In genomic region chr19:16113727-16114126, GRCh38 we compare ENCODE assay signal across 10 cellular contexts. TPM values are rescaled to one million over a fixed set of nuclear protein-coding genes. Genes with fewer than 3 reads are reported as not detected.
DNase-seq lines count a peak whose midpoint lies in the region; ATAC-seq and TF ChIP-seq lines count a peak whose summit lies in the region.
"Had no signal": no experiment of that assay in that cellular context is flagged by ENCODE, and none has a peak within 500 bp of the region (broad histone marks: within the 10 kb centered on the region; RNA-seq: fewer than 3 reads in every experiment).

No MANE protein-coding gene starts in this region.

- H3K36me3 ChIP-seq in MM.1S (replicated peaks; ENCODE audit: insufficient read depth, low read length), result no peaks in the 10 kb centered on the region; the same call in 1 of the 2 replicates
- H3K36me3 ChIP-seq in neural progenitor cell, result no peaks in the 10 kb centered on the region

- H3K4me2 ChIP-seq in MM.1S (ENCODE audit: low read depth, low read length), result peak overlapping the region; percentile 22; the same call in 1 of the 2 replicates
- no peak overlapping the region for H3K4me2 ChIP-seq in neural progenitor cell

- no peaks in the 10 kb centered on the region for H3K9me3 Mint-ChIP-seq in activated CD4-positive, alpha-beta T cell treated with anti-CD3 and anti-CD28 coated beads for 36 hours (ENCODE audit: low read depth)
- H3K9me3 Mint-ChIP-seq in activated T-helper 1 cell treated with anti-CD3 and anti-CD28 coated beads, Interleukin-12 subunit alpha, Interleukin-12 subunit beta, Interleukin-2, Interleukin-4 antibody, amounts not matched to agents 30 ng/mL and 10 ng/mL and 1 ng/mL, durations not matched to agents 14 hours and 24 hours and 36 hours, result no peaks in the 10 kb centered on the region
- H3K9me3 Mint-ChIP-seq in neural progenitor cell, result no peaks in the 10 kb centered on the region

- intact Hi-C loops in activated CD4-positive, alpha-beta T cell treated with anti-CD3 and anti-CD28 coated beads for 36 hours (cut with DNase I, micrococcal nuclease), result loop anchor here in 1 of 2 experiments (5.0 kb wide), 2 partner anchors 736 to 891 kb away; partner anchors contain the start of gene AKAP8
- intact Hi-C loops in activated T-helper 1 cell treated with anti-CD3 and anti-CD28 coated beads, Interleukin-12 subunit alpha, Interleukin-12 subunit beta, Interleukin-2, Interleukin-4 antibody, amounts not matched to agents 30 ng/mL and 10 ng/mL and 1 ng/mL, durations not matched to agents 14 hours and 24 hours and 36 hours (cut with micrococcal nuclease), result no loop called here

- peaks cover 56% of the 10 kb centered on the region for H3F3A ChIP-seq in MM.1S (ENCODE audit: insufficient read depth, low read length)
- peaks cover 3% of the 10 kb centered on the region for H3F3A ChIP-seq in neural progenitor cell (ENCODE audit: low read depth)

- peak overlapping the region; percentile 67 for H3K27ac Mint-ChIP-seq in activated CD4-positive, alpha-beta T cell treated with anti-CD3 and anti-CD28 coated beads for 36 hours
- H3K27ac Mint-ChIP-seq in activated T-helper 1 cell treated with anti-CD3 and anti-CD28 coated beads, Interleukin-12 subunit alpha, Interleukin-12 subunit beta, Interleukin-2, Interleukin-4 antibody, amounts not matched to agents 30 ng/mL and 10 ng/mL and 1 ng/mL, durations not matched to agents 14 hours and 24 hours and 36 hours, result peak overlapping the region; percentile 58
- H3K27ac Mint-ChIP-seq in neural progenitor cell, result no peak overlapping the region

- CTCF ChIA-PET in activated CD4-positive, alpha-beta T cell treated with anti-CD3 and anti-CD28 coated beads for 36 hours (lab: Charles Lee), result interaction anchor here (0.6 to 1.0 kb wide), 5 partner anchors 18 to 1045 kb away, joined by 3 to 4 read pairs (median 3); no protein-coding TSS in a partner anchor

- POLR2A ChIA-PET in activated CD4-positive, alpha-beta T cell treated with anti-CD3 and anti-CD28 coated beads for 36 hours (lab: Charles Lee), result interaction anchor here (0.6 kb wide), 1 partner anchor 41 kb away, joined by 7 read pairs; no protein-coding TSS in a partner anchor

- H3K4me1 Mint-ChIP-seq in activated CD4-positive, alpha-beta T cell treated with anti-CD3 and anti-CD28 coated beads for 36 hours, result peaks cover 61% of the 10 kb centered on the region
- peaks cover 47% of the 10 kb centered on the region for H3K4me1 Mint-ChIP-seq in activated T-helper 1 cell treated with anti-CD3 and anti-CD28 coated beads, Interleukin-12 subunit alpha, Interleukin-12 subunit beta, Interleukin-2, Interleukin-4 antibody, amounts not matched to agents 30 ng/mL and 10 ng/mL and 1 ng/mL, durations not matched to agents 14 hours and 24 hours and 36 hours (ENCODE audit: low read depth)
- H3K4me1 Mint-ChIP-seq in neural progenitor cell, result peaks cover 9% of the 10 kb centered on the region

- no peak for ATAC-seq in activated CD4-positive, alpha-beta T cell treated with anti-CD3 and anti-CD28 coated beads for 36 hours

- H3K9ac ChIP-seq in MM.1S (ENCODE audit: low read length) (no peak overlapping the region), neural progenitor cell (no peak overlapping the region)

- H3K27ac ChIP-seq in MM.1S (ENCODE audit: low read length) (peak overlapping the region; percentile 71; the same call in 1 of the 2 replicates), neural progenitor cell (no peak overlapping the region)

- no peaks in the 10 kb centered on the region for H3K9me2 ChIP-seq in MM.1S (replicated peaks; ENCODE audit: insufficient read depth, low read length)

- H3K27me3 ChIP-seq in MM.1S (replicated peaks; ENCODE audit: insufficient read depth, low read length) (no peaks in the 10 kb centered on the region), neural progenitor cell (no peaks in the 10 kb centered on the region)
- H3K27me3 ChIP-seq: ascending aorta had no signal

- DNase-seq in activated CD4-positive, alpha-beta T cell treated with anti-CD3 and anti-CD28 coated beads for 36 hours, result no peak
- no peak for DNase-seq in activated CD4-positive, alpha-beta T cell treated with anti-CD3 and anti-CD28 coated beads, Interleukin-2, amount 50 U/mL, for 1 hour
- DNase-seq in MM.1S (peak; percentile 67), neural progenitor cell (ENCODE audit: low spot score) (no peak), NCI-H345 treated with DMSO at 0.1 percent for 48 hours (lab: John Stamatoyannopoulos, UW; ENCODE audit: unreplicated experiment) (no peak), NCI-H2227 treated with DMSO at 0.1 percent for 48 hours (lab: John Stamatoyannopoulos, UW) (no peak), NCI-H1417 treated with DMSO at 0.1 percent for 48 hours (lab: John Stamatoyannopoulos, UW) (no peak)
- DNase-seq in activated T-helper 1 cell treated with anti-CD3 and anti-CD28 coated beads, Interleukin-12 subunit alpha, Interleukin-12 subunit beta, Interleukin-2, Interleukin-4 antibody, amounts not matched to agents 30 ng/mL and 10 ng/mL and 1 ng/mL, durations not matched to agents 14 hours and 24 hours and 36 hours (ENCODE audit: low spot score), result no peak
- DNase-seq: NCI-H1436 had no signal

- H4K20me1 ChIP-seq in MM.1S (ENCODE audit: insufficient read depth, low read length), result no peaks in the 10 kb centered on the region
- peaks cover 30% of the 10 kb centered on the region for H4K20me1 ChIP-seq in neural progenitor cell (ENCODE audit: low read depth)

- H3K4me3 ChIP-seq in MM.1S (ENCODE audit: low read length) (no peak overlapping the region), neural progenitor cell (no peak overlapping the region)

- H3K27me3 Mint-ChIP-seq in activated CD4-positive, alpha-beta T cell treated with anti-CD3 and anti-CD28 coated beads for 36 hours, result no peaks in the 10 kb centered on the region
- H3K27me3 Mint-ChIP-seq in activated T-helper 1 cell treated with anti-CD3 and anti-CD28 coated beads, Interleukin-12 subunit alpha, Interleukin-12 subunit beta, Interleukin-2, Interleukin-4 antibody, amounts not matched to agents 30 ng/mL and 10 ng/mL and 1 ng/mL, durations not matched to agents 14 hours and 24 hours and 36 hours (ENCODE audit: insufficient read depth), result peaks cover 1% of the 10 kb centered on the region
- no peaks in the 10 kb centered on the region for H3K27me3 Mint-ChIP-seq in neural progenitor cell (ENCODE audit: insufficient read depth, low read depth)

- no peak overlapping the region for H2AFZ ChIP-seq in MM.1S (ENCODE audit: low read length)
- no peak overlapping the region for H2AFZ ChIP-seq in neural progenitor cell (replicated peaks)

- H3K4me1 ChIP-seq in MM.1S (ENCODE audit: low read length), result peaks cover 62% of the 10 kb centered on the region
- H3K4me1 ChIP-seq in neural progenitor cell, result no peaks in the 10 kb centered on the region

- H3K36me3 Mint-ChIP-seq in activated CD4-positive, alpha-beta T cell treated with anti-CD3 and anti-CD28 coated beads for 36 hours (ENCODE audit: low read depth), result peaks cover 49% of the 10 kb centered on the region
- H3K36me3 Mint-ChIP-seq in activated T-helper 1 cell treated with anti-CD3 and anti-CD28 coated beads, Interleukin-12 subunit alpha, Interleukin-12 subunit beta, Interleukin-2, Interleukin-4 antibody, amounts not matched to agents 30 ng/mL and 10 ng/mL and 1 ng/mL, durations not matched to agents 14 hours and 24 hours and 36 hours (ENCODE audit: low read depth), result peaks cover 31% of the 10 kb centered on the region
- H3K36me3 Mint-ChIP-seq in neural progenitor cell, result peaks cover 8% of the 10 kb centered on the region

- TF ChIP-seq CTCF in MM.1S (IDR thresholded peaks at IDR 0.05; ENCODE audit: low read length) (peak; percentile 19), neural progenitor cell (IDR thresholded peaks at IDR 0.05) (no peak)

- H3K9me3 ChIP-seq in MM.1S (replicated peaks; ENCODE audit: insufficient read depth, low read length) (no peaks in the 10 kb centered on the region), neural progenitor cell (ENCODE audit: low read depth) (no peaks in the 10 kb centered on the region)
- H3K9me3 ChIP-seq: ascending aorta had no signal

- peak overlapping the region; percentile 58 for H3K4me3 Mint-ChIP-seq in activated CD4-positive, alpha-beta T cell treated with anti-CD3 and anti-CD28 coated beads for 36 hours
- H3K4me3 Mint-ChIP-seq in activated T-helper 1 cell treated with anti-CD3 and anti-CD28 coated beads, Interleukin-12 subunit alpha, Interleukin-12 subunit beta, Interleukin-2, Interleukin-4 antibody, amounts not matched to agents 30 ng/mL and 10 ng/mL and 1 ng/mL, durations not matched to agents 14 hours and 24 hours and 36 hours, result peak overlapping the region; percentile 77
- peak overlapping the region; percentile 64 for H3K4me3 Mint-ChIP-seq in neural progenitor cell

- peaks cover 62% of the 10 kb centered on the region for H3K79me2 ChIP-seq in MM.1S (ENCODE audit: low read length)
- H3K79me2 ChIP-seq in neural progenitor cell (ENCODE audit: low read depth), result peaks cover 57% of the 10 kb centered on the region

RNA-seq across cellular contexts. Expression of gene RAB8A, which starts 2.0 kb away (rescaled TPM):
- total RNA-seq in activated CD4-positive, alpha-beta T cell treated with anti-CD3 and anti-CD28 coated beads for 36 hours, result 100 to 1,000 TPM; 165 to 218 TPM
- 235 and 248 TPM in 2 replicates for total RNA-seq in activated T-helper 1 cell treated with anti-CD3 and anti-CD28 coated beads, Interleukin-12 subunit alpha, Interleukin-12 subunit beta, Interleukin-2, Interleukin-4 antibody, amounts not matched to agents 30 ng/mL and 10 ng/mL and 1 ng/mL, durations not matched to agents 14 hours and 24 hours and 36 hours
- 39.2 and 61.7 TPM in 2 replicates for total RNA-seq in neural progenitor cell (ENCODE audit: low replicate concordance)

RNA-seq across cellular contexts. Expression of gene HSH2D, which starts 29.8 kb away (rescaled TPM):
- total RNA-seq in activated CD4-positive, alpha-beta T cell treated with anti-CD3 and anti-CD28 coated beads for 36 hours, result 10 to 100 TPM; 31.2 to 38.2 TPM
- 32.0 and 35.2 TPM in 2 replicates for total RNA-seq in activated T-helper 1 cell treated with anti-CD3 and anti-CD28 coated beads, Interleukin-12 subunit alpha, Interleukin-12 subunit beta, Interleukin-2, Interleukin-4 antibody, amounts not matched to agents 30 ng/mL and 10 ng/mL and 1 ng/mL, durations not matched to agents 14 hours and 24 hours and 36 hours
- not detected in 2 replicates for total RNA-seq in neural progenitor cell (ENCODE audit: low replicate concordance)
- total RNA-seq: ascending aorta had no signal

RNA-seq across cellular contexts. Expression of gene TPM4, which starts 37.4 kb away (rescaled TPM):
- 100 to 1,000 TPM; 362 to 416 TPM for total RNA-seq in activated CD4-positive, alpha-beta T cell treated with anti-CD3 and anti-CD28 coated beads for 36 hours
- 346 and 351 TPM in 2 replicates for total RNA-seq in activated T-helper 1 cell treated with anti-CD3 and anti-CD28 coated beads, Interleukin-12 subunit alpha, Interleukin-12 subunit beta, Interleukin-2, Interleukin-4 antibody, amounts not matched to agents 30 ng/mL and 10 ng/mL and 1 ng/mL, durations not matched to agents 14 hours and 24 hours and 36 hours
- 446 and 535 TPM in 2 replicates for total RNA-seq in neural progenitor cell (ENCODE audit: low replicate concordance)

RNA-seq across cellular contexts. Expression of gene CIB3, which starts 59.6 kb away (rescaled TPM):
- total RNA-seq in activated CD4-positive, alpha-beta T cell treated with anti-CD3 and anti-CD28 coated beads for 36 hours, result not detected
- total RNA-seq in activated T-helper 1 cell treated with anti-CD3 and anti-CD28 coated beads, Interleukin-12 subunit alpha, Interleukin-12 subunit beta, Interleukin-2, Interleukin-4 antibody, amounts not matched to agents 30 ng/mL and 10 ng/mL and 1 ng/mL, durations not matched to agents 14 hours and 24 hours and 36 hours, result not detected in 2 replicates
- total RNA-seq in neural progenitor cell (ENCODE audit: low replicate concordance), result not detected in 2 replicates
- total RNA-seq: ascending aorta had no signal

Comparison
In these comparisons a context has a peak if more than half of its experiments do, and no peak if none do; other contexts are left out.
1. RNA of gene HSH2D, which starts 29.8 kb away (total RNA-seq): 31.2 to 38.2 TPM in activated CD4-positive, alpha-beta T cell treated with anti-CD3 and anti-CD28 coated beads for 36 hours and 32.0 to 35.2 TPM in activated T-helper 1 cell treated with anti-CD3 and anti-CD28 coated beads, Interleukin-12 subunit alpha, Interleukin-12 subunit beta, Interleukin-2, Interleukin-4 antibody, amounts not matched to agents 30 ng/mL and 10 ng/mL and 1 ng/mL, durations not matched to agents 14 hours and 24 hours and 36 hours; not detected in neural progenitor cell; every median in the first group is over 10 times any median in the second.
2. Peak in every context shown above with its lines, with median percentiles within 50 percentile points of each other: H3K4me3 Mint-ChIP-seq.